Comparison of ENCODE assay signal across 21 cellular contexts in the genomic region with DNA sequence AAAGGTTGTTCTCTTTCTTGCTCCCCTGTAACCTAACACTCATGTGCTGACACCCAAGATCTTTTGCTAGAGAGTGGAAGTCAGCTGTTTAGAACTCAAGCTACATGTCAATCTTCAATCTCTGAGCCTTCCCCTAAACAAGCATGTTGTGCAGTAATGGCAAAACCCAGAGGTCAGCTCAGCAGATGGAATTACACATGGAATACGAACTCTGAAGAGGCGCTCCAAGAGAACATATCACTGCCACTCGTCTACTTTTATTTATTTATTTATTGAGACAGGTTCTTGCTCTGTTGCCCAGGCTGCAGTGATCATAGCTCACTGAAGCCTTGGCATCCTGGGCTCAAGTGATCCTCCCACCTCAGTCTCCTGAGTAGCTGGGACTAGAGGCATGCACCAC. TPM values are rescaled to one million over a fixed set of nuclear protein-coding genes. Genes with fewer than 3 reads are reported as not detected.
A peak's percentile ranks its signal among the peaks of the same experiment; 100 is the strongest.
DNase-seq lines count a peak whose midpoint lies in the region; ATAC-seq and TF ChIP-seq lines count a peak whose summit lies in the region.
"Had no signal": no experiment of that assay in that cellular context is flagged by ENCODE, and none has a peak within 500 bp of the region (broad histone marks: within the 10 kb centered on the region; RNA-seq: fewer than 3 reads in every experiment).

No MANE protein-coding gene starts in this region.

- peak overlapping the region; percentile 48; the same call in 1 of the 2 replicates for H2AFZ ChIP-seq in DND-41 (ENCODE audit: low read depth, low read length)

- H3K36me3 ChIP-seq in DND-41 (ENCODE audit: insufficient read depth, low read length) (no peaks in the 10 kb centered on the region), right lobe of liver (no peaks in the 10 kb centered on the region)
- H3K36me3 ChIP-seq: breast epithelium, neutrophil, thyroid gland had no signal

- no peak overlapping the region for H3K4me2 ChIP-seq in DND-41 (ENCODE audit: insufficient read depth, low read length)

- no peaks in the 10 kb centered on the region for H3K79me2 ChIP-seq in DND-41 (ENCODE audit: insufficient read depth, low read length)

- TF ChIP-seq POLR2A in right lobe of liver (IDR thresholded peaks at IDR 0.05) = no peak

- CTCF ChIA-PET in activated CD4-positive, alpha-beta T cell treated with anti-CD3 and anti-CD28 coated beads, Interleukin-2, amount 10 ng/mL, durations not matched to agents 7 days and 5 days (lab: Charles Lee) = interaction anchor here (0.6 to 3.1 kb wide), 6 partner anchors 11 to 186 kb away, joined by 3 to 7 read pairs (median 5); no protein-coding TSS in a partner anchor
- CTCF ChIA-PET in activated CD8-positive, alpha-beta T cell treated with anti-CD3 and anti-CD28 coated beads for 36 hours (lab: Charles Lee) = interaction anchor here (0.6 to 2.8 kb wide), 7 partner anchors 10 to 363 kb away, joined by 3 to 11 read pairs (median 3); no protein-coding TSS in a partner anchor

- peak overlapping the region; percentile 89 for H3K27ac Mint-ChIP-seq in activated CD4-positive, alpha-beta T cell treated with anti-CD3 and anti-CD28 coated beads, Interleukin-2, amount 10 ng/mL, durations not matched to agents 7 days and 5 days
- peak overlapping the region; percentile 8 for H3K27ac Mint-ChIP-seq in activated CD8-positive, alpha-beta T cell treated with anti-CD3 and anti-CD28 coated beads for 36 hours
- H3K27ac Mint-ChIP-seq in nephron progenitor cell = peak overlapping the region; percentile 68

- WGBS in right lobe of liver (ENCODE audit: insufficient coverage, low coverage, low lambda C conversion rate, missing lambda C conversion rate) = 75% methylated on average over 3 of the region's 3 CpGs

- intact Hi-C loops in activated CD8-positive, alpha-beta T cell treated with anti-CD3 and anti-CD28 coated beads for 36 hours (cut with micrococcal nuclease) = no loop called here
- intact Hi-C loops in right lobe of liver (cut with DNase I) = no loop called here

- H3K9me3 ChIP-seq in DND-41 (ENCODE audit: insufficient read depth, low read length, severe bottlenecking) (no peaks in the 10 kb centered on the region), right lobe of liver (no peaks in the 10 kb centered on the region)
- H3K9me3 ChIP-seq: breast epithelium, neutrophil, thyroid gland had no signal

- H3K4me1 ChIP-seq in DND-41 (ENCODE audit: insufficient read depth, low read length) (peaks cover 22% of the 10 kb centered on the region), right lobe of liver (no peaks in the 10 kb centered on the region)
- H3K4me1 ChIP-seq: breast epithelium had no signal

- H4K20me1 ChIP-seq in DND-41 (ENCODE audit: insufficient read depth, low read length) = no peaks in the 10 kb centered on the region

- no peaks in the 10 kb centered on the region for H3K27me3 ChIP-seq in DND-41 (ENCODE audit: insufficient read depth, low read length, poor library complexity)
- no peaks in the 10 kb centered on the region for H3K27me3 ChIP-seq in right lobe of liver
- H3K27me3 ChIP-seq: breast epithelium, dorsolateral prefrontal cortex, thyroid gland had no signal

- peaks cover 67% of the 10 kb centered on the region for H3K4me1 Mint-ChIP-seq in activated CD4-positive, alpha-beta T cell treated with anti-CD3 and anti-CD28 coated beads, Interleukin-2, amount 10 ng/mL, durations not matched to agents 7 days and 5 days
- H3K4me1 Mint-ChIP-seq in activated CD8-positive, alpha-beta T cell treated with anti-CD3 and anti-CD28 coated beads for 36 hours (ENCODE audit: low read depth) = peaks cover 34% of the 10 kb centered on the region
- peaks cover 20% of the 10 kb centered on the region for H3K4me1 Mint-ChIP-seq in nephron progenitor cell

- H3K27ac ChIP-seq in DND-41 (ENCODE audit: low read length) (peak overlapping the region; percentile 64), right lobe of liver (no peak overlapping the region)
- H3K27ac ChIP-seq: breast epithelium, dorsolateral prefrontal cortex, neutrophil, thyroid gland had no signal

- no peak for TF ChIP-seq CTCF in DND-41 (IDR thresholded peaks at IDR 0.05; ENCODE audit: borderline replicate concordance, extremely low read depth, low read length, poor library complexity, severe bottlenecking)
- TF ChIP-seq CTCF in activated CD8-positive, alpha-beta T cell treated with anti-CD3 and anti-CD28 coated beads for 36 hours (IDR thresholded peaks at IDR 0.05) = no peak
- TF ChIP-seq CTCF in nephron progenitor cell (IDR thresholded peaks at IDR 0.05) = no peak
- TF ChIP-seq CTCF in right lobe of liver (IDR thresholded peaks at IDR 0.05) = no peak

- H3K4me3 Mint-ChIP-seq in activated CD4-positive, alpha-beta T cell treated with anti-CD3 and anti-CD28 coated beads, Interleukin-2, amount 10 ng/mL, durations not matched to agents 7 days and 5 days = no peak overlapping the region
- H3K4me3 Mint-ChIP-seq in activated CD8-positive, alpha-beta T cell treated with anti-CD3 and anti-CD28 coated beads for 36 hours = no peak overlapping the region
- no peak overlapping the region for H3K4me3 Mint-ChIP-seq in nephron progenitor cell

- H3K9ac ChIP-seq in DND-41 (ENCODE audit: low read depth, low read length) = peak overlapping the region; percentile 4; the same call in 1 of the 2 replicates

- H3K27me3 Mint-ChIP-seq in activated CD4-positive, alpha-beta T cell treated with anti-CD3 and anti-CD28 coated beads, Interleukin-2, amount 10 ng/mL, durations not matched to agents 7 days and 5 days = no peaks in the 10 kb centered on the region
- no peaks in the 10 kb centered on the region for H3K27me3 Mint-ChIP-seq in activated CD8-positive, alpha-beta T cell treated with anti-CD3 and anti-CD28 coated beads for 36 hours
- peaks cover 10% of the 10 kb centered on the region for H3K27me3 Mint-ChIP-seq in nephron progenitor cell (ENCODE audit: low read depth, poor library complexity)

- ATAC-seq in DND-41 (ENCODE audit: insufficient read depth, low read depth) (peak; percentile 51; the same call in 2 of the 3 replicates), right lobe of liver (no peak)
- ATAC-seq in activated CD8-positive, alpha-beta T cell treated with anti-CD3 and anti-CD28 coated beads for 36 hours = no peak

- H3K4me3 ChIP-seq in DND-41 (ENCODE audit: low read depth in 1 of 2, low read length in 2 of 2) (no peak overlapping the region), right lobe of liver (no peak overlapping the region)
- H3K4me3 ChIP-seq: breast epithelium, dorsolateral prefrontal cortex, thyroid gland had no signal

- DNase-seq in activated CD4-positive, alpha-beta T cell treated with anti-CD3 and anti-CD28 coated beads, Interleukin-2, amount 10 ng/mL, durations not matched to agents 7 days and 5 days = no peak
- DNase-seq in activated CD4-positive, alpha-beta T cell treated with anti-CD3 and anti-CD28 coated beads for 4 hours = no peak
- DNase-seq in DND-41 (no peak), nephron progenitor cell (no peak), AML-193 (lab: John Stamatoyannopoulos, UW) (no peak), right lobe of liver (no peak)
- no peak for DNase-seq in activated CD8-positive, alpha-beta T cell treated with anti-CD3 and anti-CD28 coated beads for 36 hours
- no peak for DNase-seq in stimulated activated CD8-positive, alpha-beta memory T cell treated with anti-CD3 and anti-CD28 coated beads, Interleukin-4, amount 100 ng/mL, for 48 hours
- DNase-seq: activated T-cell treated with anti-CD3 and anti-CD28 coated beads, Interleukin-2, amount 50 U/mL, for 1 hour; dorsolateral prefrontal cortex; left colon; midbrain; NCI-H1092 treated with DMSO at 0.1 percent for 48 hours; NCI-H526; retina; stimulated activated CD4-positive, alpha-beta T cell treated with anti-CD3 and anti-CD28 coated beads, Interleukin-15, amount 100 ng/mL, for 24 hours; stimulated activated naive CD4-positive, alpha-beta T cell; T1000; thyroid gland had no signal

- POLR2A ChIA-PET in activated CD4-positive, alpha-beta T cell treated with anti-CD3 and anti-CD28 coated beads, Interleukin-2, amount 10 ng/mL, durations not matched to agents 7 days and 5 days (lab: Charles Lee) = interaction anchor here (0.7 to 1.1 kb wide), 2 partner anchors 16 to 49 kb away, joined by 3 read pairs; no protein-coding TSS in a partner anchor
- POLR2A ChIA-PET in activated CD8-positive, alpha-beta T cell treated with anti-CD3 and anti-CD28 coated beads for 36 hours (lab: Charles Lee) = interaction anchor here (0.6 to 2.9 kb wide), 4 partner anchors 9 to 62 kb away, joined by 3 to 14 read pairs (median 4); no protein-coding TSS in a partner anchor

- H3K9me3 Mint-ChIP-seq in activated CD4-positive, alpha-beta T cell treated with anti-CD3 and anti-CD28 coated beads, Interleukin-2, amount 10 ng/mL, durations not matched to agents 7 days and 5 days = peaks cover 2% of the 10 kb centered on the region
- H3K9me3 Mint-ChIP-seq in activated CD8-positive, alpha-beta T cell treated with anti-CD3 and anti-CD28 coated beads for 36 hours = no peaks in the 10 kb centered on the region
- no peaks in the 10 kb centered on the region for H3K9me3 Mint-ChIP-seq in nephron progenitor cell

- peaks cover 83% of the 10 kb centered on the region for H3K36me3 Mint-ChIP-seq in activated CD4-positive, alpha-beta T cell treated with anti-CD3 and anti-CD28 coated beads, Interleukin-2, amount 10 ng/mL, durations not matched to agents 7 days and 5 days (ENCODE audit: low read depth)
- peaks cover 44% of the 10 kb centered on the region for H3K36me3 Mint-ChIP-seq in activated CD8-positive, alpha-beta T cell treated with anti-CD3 and anti-CD28 coated beads for 36 hours (ENCODE audit: low read depth)
- peaks cover 22% of the 10 kb centered on the region for H3K36me3 Mint-ChIP-seq in nephron progenitor cell (ENCODE audit: low read depth)

RNA-seq across cellular contexts. Expression of a gene that starts 32.6 kb away (rescaled TPM):
- 100 to 1,000 TPM; 121 to 129 TPM for total RNA-seq in activated CD4-positive, alpha-beta T cell treated with anti-CD3 and anti-CD28 coated beads, Interleukin-2, amount 10 ng/mL, durations not matched to agents 7 days and 5 days
- 10 to 100 TPM; 37.2 to 44.5 TPM for total RNA-seq in activated CD8-positive, alpha-beta T cell treated with anti-CD3 and anti-CD28 coated beads for 36 hours
- 10 to 100 TPM in 2 of 6 experiments, 1 to 10 TPM in 2, under 1 TPM in 2; 0.39 to 14.5 (median 6.0) TPM for total RNA-seq in right lobe of liver

RNA-seq across cellular contexts. Expression of a gene that starts 57.5 kb away (rescaled TPM):
- total RNA-seq in activated CD4-positive, alpha-beta T cell treated with anti-CD3 and anti-CD28 coated beads, Interleukin-2, amount 10 ng/mL, durations not matched to agents 7 days and 5 days = 100 to 1,000 TPM; 319 to 399 TPM
- 100 to 1,000 TPM; 267 to 270 TPM for total RNA-seq in activated CD8-positive, alpha-beta T cell treated with anti-CD3 and anti-CD28 coated beads for 36 hours
- total RNA-seq in right lobe of liver = 10 to 100 TPM in 4 of 6 experiments, 1 to 10 TPM in 2; 7.3 to 17.9 (median 14.5) TPM

Comparison
In these comparisons a context has a peak if more than half of its experiments do, and no peak if none do; other contexts are left out.
1. H3K27ac Mint-ChIP-seq: peak in every context shown above with its lines; median percentile 89 in activated CD4-positive, alpha-beta T cell treated with anti-CD3 and anti-CD28 coated beads, Interleukin-2, amount 10 ng/mL, durations not matched to agents 7 days and 5 days; 68 in nephron progenitor cell; 8 in activated CD8-positive, alpha-beta T cell treated with anti-CD3 and anti-CD28 coated beads for 36 hours.
2. RNA of a gene that starts 57.5 kb away (total RNA-seq): 319 to 399 TPM in activated CD4-positive, alpha-beta T cell treated with anti-CD3 and anti-CD28 coated beads, Interleukin-2, amount 10 ng/mL, durations not matched to agents 7 days and 5 days and 267 to 270 TPM in activated CD8-positive, alpha-beta T cell treated with anti-CD3 and anti-CD28 coated beads for 36 hours; 7.3 to 17.9 TPM in right lobe of liver; every median in the first group is over 10 times any median in the second.